ENCODE assay signal across 23 cellular contexts in genomic region chr7:43489257-43489656, GRCh38.
DNase-seq lines count a peak whose midpoint lies in the region; ATAC-seq, FAIRE-seq and TF ChIP-seq lines count a peak whose summit lies in the region.
"Had no signal": no experiment of that assay in that cellular context is flagged by ENCODE, and none has a peak within 500 bp of the region (broad histone marks: within the 10 kb centered on the region; RNA-seq: fewer than 3 reads in every experiment).

No MANE protein-coding gene starts in this region.

- no peak for DNase-seq in OCI-LY7 (ENCODE audit: low spot score)
- DNase-seq in HepG2 (ENCODE audit: low spot score), result peak; percentile 50
- no peak for DNase-seq in neuronal stem cell (ENCODE audit: low spot score)
- DNase-seq in left colon, result no peak
- DNase-seq: CD4-positive, CD25-positive, alpha-beta regulatory T cell; HCEC 1CT; Kasumi-1; MV-4-11; NCI-H1105; NCI-H1436 treated with DMSO at 0.1 percent for 48 hours; NCI-H187 treated with DMSO at 0.1 percent for 48 hours; NCI-H524; NCI-H748 treated with DMSO at 0.1 percent for 48 hours; Right ventricle myocardium superior had no signal

- no peaks in the 10 kb centered on the region for H3K9me2 ChIP-seq in OCI-LY7 (ENCODE audit: insufficient read depth, low read length)

- no TSS peak for BruUV-seq in OCI-LY7 (replicated peaks; lab: Mats Ljungman, UMichigan)
- BruUV-seq in HepG2 (replicated peaks; lab: Mats Ljungman, UMichigan), result no TSS peak

- no peak overlapping the region for H2BK12ac ChIP-seq in neuronal stem cell (ENCODE audit: low read length)

- no peak overlapping the region for H2AK5ac ChIP-seq in neuronal stem cell (ENCODE audit: low read depth, low read length)

- intact Hi-C loops in OCI-LY7 (cut with micrococcal nuclease; ENCODE audit: unreplicated experiment), result no loop called here
- intact Hi-C loops in HepG2 (cut with micrococcal nuclease; ENCODE audit: unreplicated experiment), result no loop called here
- intact Hi-C loops in left colon (cut with DNase I, micrococcal nuclease), result no loop called here

- no peak overlapping the region for H3K4ac ChIP-seq in neuronal stem cell (ENCODE audit: low read length)

- H3K36me3 ChIP-seq in BLaER1, result no peaks in the 10 kb centered on the region
- H3K36me3 ChIP-seq in OCI-LY7 (ENCODE audit: insufficient read depth, low read length), result no peaks in the 10 kb centered on the region
- no peaks in the 10 kb centered on the region for H3K36me3 ChIP-seq in HepG2 (replicated peaks in 1 of 2; ENCODE audit: control insufficient read depth in 1 of 2, insufficient read depth in 2 of 2, low read length in 2 of 2)
- H3K36me3 ChIP-seq in neuronal stem cell (replicated peaks in 1 of 2; ENCODE audit: control insufficient read depth in 2 of 2, insufficient read depth in 2 of 2, low read length in 2 of 2), result no peaks in the 10 kb centered on the region
- H3K36me3 ChIP-seq: SJSA1 had no signal

- CTCF ChIA-PET in OCI-LY7 (lab: Charles Lee; ENCODE audit: unreplicated experiment) (no interaction called here), HepG2 (lab: Yijun Ruan, JAX; ENCODE audit: low intra/inter-chr PET ratio, low total read pairs) (no interaction called here)

- no peak overlapping the region for H3K23ac ChIP-seq in neuronal stem cell (ENCODE audit: low read depth, low read length, poor library complexity)

- peaks cover 42% of the 10 kb centered on the region for H3K4me1 ChIP-seq in BLaER1
- H3K4me1 ChIP-seq in OCI-LY7 (ENCODE audit: insufficient read depth, low read length, poor library complexity, severe bottlenecking), result peaks cover 14% of the 10 kb centered on the region
- peaks cover 82% of the 10 kb centered on the region for H3K4me1 ChIP-seq in HepG2 (ENCODE audit: insufficient read depth, low read length)
- no peaks in the 10 kb centered on the region for H3K4me1 ChIP-seq in neuronal stem cell (ENCODE audit: control insufficient read depth in 2 of 2, insufficient read depth in 1 of 2, low read depth in 1 of 2, low read length in 2 of 2)

- H3K9ac ChIP-seq in BLaER1 (peak overlapping the region; percentile 67), HepG2 (ENCODE audit: insufficient read depth, low read depth, low read length) (no peak overlapping the region), neuronal stem cell (ENCODE audit: low read depth, low read length, poor library complexity) (no peak overlapping the region)

- H3K9me3 ChIP-seq in BLaER1 (no peaks in the 10 kb centered on the region), OCI-LY7 (ENCODE audit: low read length) (no peaks in the 10 kb centered on the region), HepG2 (ENCODE audit: low read length) (no peaks in the 10 kb centered on the region), neuronal stem cell (replicated peaks in 1 of 2; ENCODE audit: control insufficient read depth in 2 of 2, insufficient read depth in 1 of 2, low read depth in 1 of 2, low read length in 2 of 2) (no peaks in the 10 kb centered on the region)
- H3K9me3 ChIP-seq: SJSA1 had no signal

- in situ Hi-C loops in HepG2 (cut with HindIII; ENCODE audit: extremely low pct_ligation_motif_present, low pct_unique_long_range_greater_than_20kb), result no loop called here

- H2BK120ac ChIP-seq in neuronal stem cell (ENCODE audit: low read depth, low read length), result no peak overlapping the region

- no peak overlapping the region for H4K91ac ChIP-seq in neuronal stem cell (ENCODE audit: low read depth, low read length, poor library complexity)

- ATAC-seq in HepG2 (peak; percentile 46), HG03095 (IDR thresholded peaks at IDR 0.05; ENCODE audit: unreplicated experiment) (no peak), HG03280 (IDR thresholded peaks at IDR 0.05; ENCODE audit: unreplicated experiment) (no peak), left colon (no peak), HG03520 (IDR thresholded peaks at IDR 0.05; ENCODE audit: unreplicated experiment) (no peak)

- no peak overlapping the region for H3K18ac ChIP-seq in neuronal stem cell (ENCODE audit: low read length)

- no peak overlapping the region for H3K14ac ChIP-seq in neuronal stem cell (ENCODE audit: low read length)

- no peak for TF ChIP-seq EP300 in HepG2 (IDR thresholded peaks at IDR 0.05; ENCODE audit: low read depth in 2 of 2, low read length in 2 of 2)
- TF ChIP-seq EP300 in HepG2 (CRISPR knock-in tag; IDR thresholded peaks at IDR 0.05; ENCODE audit: borderline replicate concordance), result no peak

- TF ChIP-seq POLR2A in HepG2 (IDR thresholded peaks at IDR 0.05; ENCODE audit: insufficient read depth in 1 of 2, low read depth in 2 of 2, low read length in 2 of 2), result no peak

- TF ChIP-seq CTCF in OCI-LY7 (conservative IDR thresholded peaks at IDR 0.05; ENCODE audit: low read length), result no peak
- no peak for TF ChIP-seq CTCF in HepG2 (CRISPR knock-in tag; IDR thresholded peaks at IDR 0.05)

- H3K79me2 ChIP-seq in OCI-LY7 (ENCODE audit: insufficient read depth, low read depth, low read length), result no peaks in the 10 kb centered on the region
- no peaks in the 10 kb centered on the region for H3K79me2 ChIP-seq in HepG2 (ENCODE audit: insufficient read depth, low read length)

- H4K20me1 ChIP-seq in BLaER1, result no peaks in the 10 kb centered on the region
- H4K20me1 ChIP-seq in OCI-LY7 (ENCODE audit: insufficient read depth, low read length), result no peaks in the 10 kb centered on the region
- H4K20me1 ChIP-seq in HepG2 (ENCODE audit: insufficient read depth, low read length), result no peaks in the 10 kb centered on the region

- no peak for FAIRE-seq in HepG2 (lab: Jason Lieb, UNC)
- FAIRE-seq: D721Med, G401.6, H1 had no signal

- H3K27me3 ChIP-seq in BLaER1 (no peaks in the 10 kb centered on the region), HepG2 (ENCODE audit: control insufficient read depth in 1 of 2, insufficient read depth in 2 of 2, low read length in 2 of 2) (no peaks in the 10 kb centered on the region), neuronal stem cell (ENCODE audit: control insufficient read depth in 3 of 3, insufficient read depth in 3 of 3, low read depth in 1 of 3, low read length in 3 of 3) (no peaks in the 10 kb centered on the region)
- H3K27me3 ChIP-seq: SJSA1 had no signal

- peak overlapping the region; percentile 77 for H3K4me2 ChIP-seq in BLaER1
- H3K4me2 ChIP-seq in OCI-LY7 (ENCODE audit: low read length), result peak overlapping the region; percentile 16
- peak overlapping the region; percentile 65 for H3K4me2 ChIP-seq in HepG2 (ENCODE audit: low read depth, low read length)
- H3K4me2 ChIP-seq in neuronal stem cell (ENCODE audit: insufficient read depth, low read length, poor library complexity, severe bottlenecking), result no peak overlapping the region

- no peaks in the 10 kb centered on the region for H3K79me1 ChIP-seq in neuronal stem cell (ENCODE audit: low read depth, low read length)

- H3K4me3 ChIP-seq in BLaER1, result peak overlapping the region; percentile 27; the same call in 1 of the 2 replicates
- H3K4me3 ChIP-seq in OCI-LY7 (ENCODE audit: low read depth, low read length, poor library complexity, severe bottlenecking), result no peak overlapping the region
- H3K4me3 ChIP-seq in HepG2 (replicated peaks in 1 of 3; ENCODE audit: insufficient read depth in 1 of 3, low read depth in 2 of 3, low read length in 3 of 3), result no peak overlapping the region
- no peak overlapping the region for H3K4me3 ChIP-seq in neuronal stem cell (ENCODE audit: low read length in 2 of 2)
- H3K4me3 ChIP-seq: SJSA1 had no signal

- peak overlapping the region; percentile 80 for H3K27ac ChIP-seq in BLaER1
- H3K27ac ChIP-seq in OCI-LY7 (ENCODE audit: low read depth, low read length, poor library complexity, severe bottlenecking), result peak overlapping the region; percentile 24
- peak overlapping the region; percentile 74 for H3K27ac ChIP-seq in HepG2 (ENCODE audit: extremely low read length, insufficient read depth, low read length)
- H3K27ac ChIP-seq in neuronal stem cell (replicated peaks; ENCODE audit: low read length), result no peak overlapping the region
- H3K27ac ChIP-seq: 22Rv1, SJSA1 had no signal

- H2BK15ac ChIP-seq in neuronal stem cell (ENCODE audit: low read length), result no peak overlapping the region

- WGBS in HepG2 (ENCODE audit: low lambda C conversion rate), result 5% methylated on average over 1 of the region's 1 CpG
- WGBS in neuronal stem cell (ENCODE audit: extremely low coverage in 2 of 2, insufficient read length in 2 of 2, insufficient replicate concordance in 1 of 2), 2 donors, result no CpG with 5 or more reads among the region's 1 CpG

- no peak overlapping the region for H2BK5ac ChIP-seq in neuronal stem cell (ENCODE audit: low read length)

- POLR2A ChIA-PET in OCI-LY7 (lab: Charles Lee), result interaction anchor here (0.6 to 1.3 kb wide), 2 partner anchors 12 to 14 kb away, joined by 3 to 5 read pairs; no protein-coding TSS in a partner anchor
- POLR2A ChIA-PET in HepG2 (lab: Yijun Ruan, JAX), result interaction anchor here (1.1 to 1.2 kb wide), 2 partner anchors 12 to 93 kb away, joined by 4 to 11 read pairs; partner anchors contain the start of gene STK17A

- H2AFZ ChIP-seq in OCI-LY7 (ENCODE audit: low read length) (no peak overlapping the region), HepG2 (ENCODE audit: low read length) (no peak overlapping the region), neuronal stem cell (ENCODE audit: low read length) (peak overlapping the region; percentile 12)

- no peak overlapping the region for H4K8ac ChIP-seq in neuronal stem cell (ENCODE audit: low read depth, low read length)

- TF ChIP-seq RAD21 in HepG2 (CRISPR knock-in tag; IDR thresholded peaks at IDR 0.05), result no peak

TF ChIP-seq in HepG2, 621 proteins besides CTCF, POLR2A, EP300 and RAD21 (continues in another document):
- TF ChIP-seq FOXP1 (IDR thresholded peaks at IDR 0.05), result no peak
- 0 out of 2 replicates have a peak, but pooled peaks have one; percentile 20 for TF ChIP-seq FOXP1 (CRISPR knock-in tag; IDR thresholded peaks at IDR 0.05)
- no peak for TF ChIP-seq SOX6 (IDR thresholded peaks at IDR 0.05)
- TF ChIP-seq SOX6 (CRISPR knock-in tag; IDR thresholded peaks at IDR 0.05), result peak; percentile 39; the same call in 1 of the 2 replicates
